Comparison of ENCODE assay signal across 20 cellular contexts in genomic region chr14:21302013-21302857, GRCh38. TPM values are rescaled to one million over a fixed set of nuclear protein-coding genes. Genes with fewer than 3 reads are reported as not detected.
A peak's percentile ranks its signal among the peaks of the same experiment; 100 is the strongest.
DNase-seq lines count a peak whose midpoint lies in the region; ATAC-seq and TF ChIP-seq lines count a peak whose summit lies in the region.
"Had no signal": no experiment of that assay in that cellular context is flagged by ENCODE, and none has a peak within 500 bp of the region (broad histone marks: within the 10 kb centered on the region; RNA-seq: fewer than 3 reads in every experiment).

No MANE protein-coding gene starts in this region.

- H3K4me3 Mint-ChIP-seq in neural crest cell: peak overlapping the region; percentile 18
- H3K4me3 Mint-ChIP-seq in T-cell: no peak overlapping the region
- H3K4me3 Mint-ChIP-seq: CD4-positive, CD25-positive, alpha-beta regulatory T cell had no signal

- peaks cover 16% of the 10 kb centered on the region for H3K27me3 Mint-ChIP-seq in neural crest cell (ENCODE audit: low read depth)
- H3K27me3 Mint-ChIP-seq in T-cell: peaks cover 16 to 19% of the 10 kb centered on the region in 2 donors

- H2AFZ ChIP-seq in PC-3 (ENCODE audit: low read length): 0 out of 2 replicates have a peak overlapping the region, but pooled peaks have one; percentile 26

- H3K4me2 ChIP-seq in BLaER1: peak overlapping the region; percentile 85
- no peak overlapping the region for H3K4me2 ChIP-seq in PC-3 (ENCODE audit: low read length)

- H4K20me1 ChIP-seq in BLaER1: no peaks in the 10 kb centered on the region
- no peaks in the 10 kb centered on the region for H4K20me1 ChIP-seq in PC-3 (ENCODE audit: low read length)

- TF ChIP-seq CTCF in PC-3 (conservative IDR thresholded peaks at IDR 0.05; ENCODE audit: low read depth, low read length): no peak
- no peak for TF ChIP-seq CTCF in neural crest cell (conservative IDR thresholded peaks at IDR 0.05)

- no peaks in the 10 kb centered on the region for H3K9me3 Mint-ChIP-seq in neural crest cell
- H3K9me3 Mint-ChIP-seq in T-cell: no peaks in the 10 kb centered on the region

- H3K4me1 ChIP-seq in BLaER1 (peaks cover 21% of the 10 kb centered on the region), PC-3 (ENCODE audit: insufficient read depth, low read length) (no peaks in the 10 kb centered on the region), right cardiac atrium (ENCODE audit: control insufficient read depth, insufficient read depth, low read length) (no peaks in the 10 kb centered on the region)

- no peaks in the 10 kb centered on the region for H3K9me2 ChIP-seq in PC-3 (replicated peaks; ENCODE audit: low read length)

- no peak overlapping the region for H3K9ac ChIP-seq in BLaER1
- H3K9ac ChIP-seq in PC-3 (ENCODE audit: low read length): no peak overlapping the region

- BruUV-seq in PC-3 (replicated peaks; lab: Mats Ljungman, UMichigan): no TSS peak

- peaks cover 14% of the 10 kb centered on the region for H3K4me1 Mint-ChIP-seq in neural crest cell
- peaks cover 2 to 7% (median 6%) of the 10 kb centered on the region in 3 donors for H3K4me1 Mint-ChIP-seq in T-cell

- H3K27ac ChIP-seq in BLaER1 (no peak overlapping the region), PC-3 (ENCODE audit: low read length) (no peak overlapping the region), right cardiac atrium (ENCODE audit: low read length) (no peak overlapping the region)
- H3K27ac ChIP-seq: HL-60, SK-N-MC had no signal

- WGBS in right cardiac atrium: 79% methylated on average over 8 of the region's 8 CpGs

- H3F3A ChIP-seq in PC-3 (ENCODE audit: low read length, unreplicated experiment): no peaks in the 10 kb centered on the region

- ATAC-seq in HG03432 (IDR thresholded peaks at IDR 0.05; ENCODE audit: unreplicated experiment): peak; percentile 39
- ATAC-seq in PC-3: no peak
- no peak for ATAC-seq in GM18861 (IDR thresholded peaks at IDR 0.05; ENCODE audit: unreplicated experiment)
- no peak for ATAC-seq in T-cell (replicated peaks in 1 of 4)
- no peak for ATAC-seq in right cardiac atrium
- ATAC-seq: Right ventricle myocardium inferior had no signal

- H3K27me3 ChIP-seq in BLaER1 (no peaks in the 10 kb centered on the region), PC-3 (ENCODE audit: low read length) (0 out of 2 replicates have a peak, but pooled peaks cover 3% of the 10 kb centered on the region), right cardiac atrium (ENCODE audit: control insufficient read depth, insufficient read depth) (no peaks in the 10 kb centered on the region)

- DNase-seq in PC-3 (no peak), neural crest cell (ENCODE audit: low read depth, low spot score) (no peak), DMS53 treated with DMSO at 0.1 percent for 48 hours (lab: John Stamatoyannopoulos, UW; ENCODE audit: unreplicated experiment) (no peak), T-cell (no peak), right cardiac atrium (no peak)
- DNase-seq: Calu3; CD4-positive, CD25-positive, alpha-beta regulatory T cell; DMS79; GOT3; NCI-H1417 treated with DMSO at 0.1 percent for 48 hours; NCI-H2081; NCI-H524 treated with DMSO at 0.1 percent for 48 hours; NK-92 treated with Interleukin-12 subunit alpha and Interleukin-12 subunit beta, amount 100 ng/mL, for 24 hours had no signal

- H3K36me3 Mint-ChIP-seq in neural crest cell (ENCODE audit: low read depth) (no peaks in the 10 kb centered on the region), T-cell (no peaks in the 10 kb centered on the region)
- H3K36me3 Mint-ChIP-seq: CD4-positive, CD25-positive, alpha-beta regulatory T cell had no signal

- no peaks in the 10 kb centered on the region for H3K79me2 ChIP-seq in PC-3 (ENCODE audit: low read length)

- H3K9me3 ChIP-seq in BLaER1 (no peaks in the 10 kb centered on the region), PC-3 (ENCODE audit: low read length) (no peaks in the 10 kb centered on the region), right cardiac atrium (ENCODE audit: control insufficient read depth, low read length) (no peaks in the 10 kb centered on the region)

- H3K36me3 ChIP-seq in BLaER1 (no peaks in the 10 kb centered on the region), PC-3 (ENCODE audit: low read depth, low read length) (no peaks in the 10 kb centered on the region)

- H3K4me3 ChIP-seq in BLaER1 (no peak overlapping the region), PC-3 (ENCODE audit: low read length) (no peak overlapping the region), right cardiac atrium (ENCODE audit: low read length) (no peak overlapping the region)
- H3K4me3 ChIP-seq: SK-N-MC had no signal

- intact Hi-C loops in PC-3 (cut with micrococcal nuclease): no loop called here
- intact Hi-C loops in right cardiac atrium (cut with DNase I): no loop called here

- CTCF ChIA-PET in PC-3 (lab: Charles Lee): no interaction called here
- CTCF ChIA-PET in T-cell (lab: Charles Lee): interaction anchor here in 1 of 2 donors (0.6 kb wide), 1 partner anchor 42 kb away, joined by 3 read pairs; no protein-coding TSS in a partner anchor

- no peak overlapping the region for H3K27ac Mint-ChIP-seq in neural crest cell (ENCODE audit: unreplicated experiment)
- H3K27ac Mint-ChIP-seq in T-cell: no peak overlapping the region
- H3K27ac Mint-ChIP-seq: CD4-positive, CD25-positive, alpha-beta regulatory T cell had no signal

- POLR2A ChIA-PET in PC-3 (lab: Charles Lee; ENCODE audit: unreplicated experiment) (no interaction called here), T-cell (lab: Charles Lee) (no interaction called here)

RNA-seq across cellular contexts. Expression of gene RPGRIP1, which starts 22.4 kb away (rescaled TPM):
- total RNA-seq in PC-3 (2014; rRNA removed) (0.33 TPM in 1 of 2 replicates, not detected in the other), neural crest cell (not detected in 2 replicates), T-cell (under 1 TPM in 2 of 5 donors, not detected in 3; 0.16 to 0.76 TPM), right cardiac atrium (1 to 10 TPM in 1 of 4 donors, under 1 TPM in 3; 0.20 to 1.0 (median 0.61) TPM)
- 0.27 TPM for polyA plus RNA-seq in right cardiac atrium
- total RNA-seq: Calu3; CD4-positive, CD25-positive, alpha-beta regulatory T cell; G401 had no signal

RNA-seq across cellular contexts. Expression of gene HNRNPC, which starts 33.0 kb away (rescaled TPM):
- total RNA-seq in PC-3 (2014; rRNA removed) (682 and 772 TPM in 2 replicates), neural crest cell (993 and 1,012 TPM in 2 replicates), T-cell (100 to 1,000 TPM; 417 to 530 (median 441) TPM), right cardiac atrium (100 to 1,000 TPM; 241 to 308 (median 289) TPM)
- 334 TPM for polyA plus RNA-seq in right cardiac atrium
